Comparison of ENCODE assay signal across 22 cellular contexts in the genomic region with DNA sequence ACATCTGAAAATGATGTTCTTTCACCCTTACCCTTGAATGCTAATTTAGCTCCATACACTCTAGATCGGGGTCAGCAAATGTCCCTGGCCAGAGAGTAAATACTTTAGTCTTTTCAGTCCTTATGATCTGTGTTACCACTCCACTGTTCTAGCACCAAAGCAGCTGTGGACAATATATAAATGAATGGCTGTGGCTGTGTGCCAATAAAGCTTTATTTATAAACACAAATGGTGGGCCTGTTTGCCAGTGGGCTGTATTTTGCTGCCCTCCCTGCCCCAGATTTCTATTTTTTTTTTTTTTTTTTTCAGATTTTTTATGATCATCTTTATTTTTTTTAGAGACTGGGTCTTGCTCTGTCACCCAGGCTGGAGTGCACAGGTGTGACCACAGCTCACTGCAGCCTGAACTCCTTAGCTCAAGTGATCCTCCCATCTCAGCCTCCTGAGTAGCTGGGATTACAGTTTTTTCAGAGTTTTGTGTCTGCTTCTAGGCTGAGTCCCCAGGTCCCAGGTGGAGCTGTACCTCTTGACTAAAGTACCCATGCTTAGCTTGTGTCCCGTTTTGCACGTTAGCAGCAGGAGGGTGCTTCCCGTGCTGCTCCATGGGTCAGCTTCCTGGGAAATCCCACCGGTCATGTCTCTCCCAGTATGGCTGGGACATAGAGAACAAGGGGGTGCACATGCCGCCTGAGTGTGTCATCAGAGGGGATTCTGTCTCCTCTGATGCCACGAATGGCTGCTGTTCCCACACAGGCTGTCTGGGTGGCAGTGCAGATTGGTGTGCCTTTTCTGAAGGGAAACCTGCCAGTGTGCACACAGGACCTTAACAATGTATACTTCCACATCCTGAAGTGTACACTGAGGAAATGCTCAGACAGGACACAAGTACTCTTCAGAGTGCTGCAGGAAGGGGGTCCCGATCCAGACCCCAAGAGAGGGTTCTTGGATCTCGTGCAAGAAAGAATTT. TPM values are rescaled to one million over a fixed set of nuclear protein-coding genes. Genes with fewer than 3 reads are reported as not detected.
DNase-seq lines count a peak whose midpoint lies in the region; FAIRE-seq and TF ChIP-seq lines count a peak whose summit lies in the region.
"Had no signal": no experiment of that assay in that cellular context is flagged by ENCODE, and none has a peak within 500 bp of the region (broad histone marks: within the 10 kb centered on the region; RNA-seq: fewer than 3 reads in every experiment).

No MANE protein-coding gene starts in this region.

- H3K4me3 ChIP-seq in keratinocyte (ENCODE audit: control insufficient read depth in 2 of 3, extremely low read depth in 1 of 3, insufficient read depth in 2 of 3, low read depth in 1 of 3, low read length in 3 of 3): no peak overlapping the region
- H3K4me3 ChIP-seq in stomach: peak overlapping the region; percentile 3 to 31 (median 17)
- H3K4me3 ChIP-seq: dorsolateral prefrontal cortex, left lung had no signal

- intact Hi-C loops in stomach (cut with DNase I; ENCODE audit: low total_unique reads): no loop called here
- intact Hi-C loops in CD14-positive monocyte (cut with micrococcal nuclease): loop anchor here in 1 of 2 donors (5.0 kb wide), 1 partner anchor 362 kb away; no protein-coding TSS in a partner anchor

- H3K9me3 ChIP-seq in keratinocyte (ENCODE audit: control insufficient read depth, low read depth, low read length): no peaks in the 10 kb centered on the region
- H3K9me3 ChIP-seq in stomach: no peaks in the 10 kb centered on the region

- TF ChIP-seq POLR2A in stomach (IDR thresholded peaks at IDR 0.05): no peak

- H3K36me3 ChIP-seq in keratinocyte (ENCODE audit: control insufficient read depth in 2 of 2, extremely low read depth in 1 of 2, insufficient read depth in 2 of 2, low read length in 2 of 2): no peaks in the 10 kb centered on the region
- no peaks in the 10 kb centered on the region for H3K36me3 ChIP-seq in stomach
- H3K36me3 ChIP-seq: left lung had no signal

- no peaks in the 10 kb centered on the region for H4K20me1 ChIP-seq in keratinocyte (ENCODE audit: control insufficient read depth, extremely low read depth, insufficient read depth, low read length)

- no peak for DNase-seq in T-helper 2 cell treated with Interferon-gamma antibody and Interleukin-4, amounts not matched to agents 5 μg/mL and 100 μg/mL, for 36 hours (ENCODE audit: low spot score)
- no peak for DNase-seq in T-helper 2 cell
- DNase-seq in keratinocyte (ENCODE audit: low read depth, low spot score): no peak
- DNase-seq in stomach: no peak
- no peak for DNase-seq in CD14-positive monocyte (ENCODE audit: low spot score)
- DNase-seq in HPDE6-E6E7 (ENCODE audit: extremely low spot score): no peak
- no peak for DNase-seq in superior temporal gyrus (ENCODE audit: extremely low spot score)
- DNase-seq: activated CD4-positive, CD25-positive, alpha-beta regulatory T cell; activated CD8-positive, alpha-beta memory T cell treated with anti-CD3 and anti-CD28 coated beads, Interleukin-2, amount 10 ng/mL, durations not matched to agents 7 days and 5 days; activated effector memory CD4-positive, alpha-beta T cell treated with anti-CD3 and anti-CD28 coated beads, Interleukin-2, amount 50 U/mL, for 16 hours; CD4-positive, alpha-beta T cell; DND-41; left lung; naive thymus-derived CD8-positive, alpha-beta T cell; NCI-H187 treated with DMSO at 0.1 percent for 48 hours; NCI-H524; substantia nigra; SW 1271 had no signal

- peak overlapping the region; percentile 8 for H3K4me2 ChIP-seq in keratinocyte (ENCODE audit: control insufficient read depth, extremely low read depth, insufficient read depth, low read depth, low read length)

- H3K4me3 Mint-ChIP-seq in T-helper 2 cell treated with Interferon-gamma antibody and Interleukin-4, amounts not matched to agents 5 μg/mL and 100 μg/mL, for 36 hours: peak overlapping the region; percentile 45
- peak overlapping the region in 1 of 2 donors; percentile 27 for H3K4me3 Mint-ChIP-seq in CD14-positive monocyte
- H3K4me3 Mint-ChIP-seq: activated CD8-positive, alpha-beta memory T cell treated with anti-CD3 and anti-CD28 coated beads, Interleukin-2, amount 10 ng/mL, durations not matched to agents 7 days and 5 days; brain; CD4-positive, alpha-beta T cell had no signal

- H3K4me1 ChIP-seq in keratinocyte (ENCODE audit: control insufficient read depth, extremely low read depth, insufficient read depth, low read length): no peaks in the 10 kb centered on the region
- peaks cover 0 to 16% (median 2%) of the 10 kb centered on the region in 4 donors for H3K4me1 ChIP-seq in stomach
- H3K4me1 ChIP-seq: left lung had no signal

- H3K4me1 Mint-ChIP-seq in T-helper 2 cell treated with Interferon-gamma antibody and Interleukin-4, amounts not matched to agents 5 μg/mL and 100 μg/mL, for 36 hours (ENCODE audit: low read depth): peaks cover 2% of the 10 kb centered on the region
- peaks cover 9% of the 10 kb centered on the region for H3K4me1 Mint-ChIP-seq in CD14-positive monocyte
- H3K4me1 Mint-ChIP-seq: activated CD8-positive, alpha-beta memory T cell treated with anti-CD3 and anti-CD28 coated beads, Interleukin-2, amount 10 ng/mL, durations not matched to agents 7 days and 5 days; naive thymus-derived CD8-positive, alpha-beta T cell had no signal

- TF ChIP-seq EP300 in stomach (IDR thresholded peaks at IDR 0.05): no peak

- dilution Hi-C loops in keratinocyte (cut with MboI; ENCODE audit: extremely low pct_ligation_motif_present, low sequenced_read_pairs): no loop called here

- H3K27ac ChIP-seq in VCaP: peak overlapping the region; percentile 40
- H3K27ac ChIP-seq in keratinocyte (ENCODE audit: control insufficient read depth, insufficient read depth, low read length): no peak overlapping the region
- peak overlapping the region in 4 of 5 donors; percentile 12 to 34 (median 20) for H3K27ac ChIP-seq in stomach
- H3K27ac ChIP-seq: dorsolateral prefrontal cortex, left lung had no signal

- H3K79me2 ChIP-seq in keratinocyte (ENCODE audit: control insufficient read depth, insufficient read depth, low read length): no peaks in the 10 kb centered on the region

- no peak overlapping the region for H2AFZ ChIP-seq in keratinocyte (ENCODE audit: control insufficient read depth, low read length)

- FAIRE-seq in keratinocyte (lab: Jason Lieb, UNC): no peak
- FAIRE-seq: A204.1 had no signal

- peaks cover 12% of the 10 kb centered on the region for H3K27me3 ChIP-seq in keratinocyte (ENCODE audit: control insufficient read depth, extremely low read depth, insufficient read depth, low read length)
- H3K27me3 ChIP-seq in stomach: peaks cover 0 to 13% (median 0%) of the 10 kb centered on the region in 3 donors

- H3K9ac ChIP-seq in keratinocyte (ENCODE audit: control insufficient read depth, extremely low read depth, insufficient read depth, low read length): no peak overlapping the region

- H3K27me3 Mint-ChIP-seq in T-helper 2 cell treated with Interferon-gamma antibody and Interleukin-4, amounts not matched to agents 5 μg/mL and 100 μg/mL, for 36 hours (ENCODE audit: low read depth): peaks cover 55% of the 10 kb centered on the region
- H3K27me3 Mint-ChIP-seq in CD14-positive monocyte (ENCODE audit: low read depth in 3 of 3): peaks cover 40 to 79% (median 51%) of the 10 kb centered on the region in 3 donors

- 57 to 66% (median 62%) methylated on average over 8 to 9 of the region's 9 CpGs for WGBS in stomach, 5 donors

- no peaks in the 10 kb centered on the region for H3K9me1 ChIP-seq in keratinocyte (ENCODE audit: control insufficient read depth, extremely low read depth, insufficient read depth, low read length)

- peaks cover 5% of the 10 kb centered on the region for H3K9me3 Mint-ChIP-seq in T-helper 2 cell treated with Interferon-gamma antibody and Interleukin-4, amounts not matched to agents 5 μg/mL and 100 μg/mL, for 36 hours
- peaks cover 2 to 29% (median 11%) of the 10 kb centered on the region in 7 donors for H3K9me3 Mint-ChIP-seq in CD14-positive monocyte
- H3K9me3 Mint-ChIP-seq: CD4-positive, alpha-beta T cell had no signal

- H3K36me3 Mint-ChIP-seq in T-helper 2 cell treated with Interferon-gamma antibody and Interleukin-4, amounts not matched to agents 5 μg/mL and 100 μg/mL, for 36 hours (ENCODE audit: low read depth): no peaks in the 10 kb centered on the region
- no peaks in the 10 kb centered on the region for H3K36me3 Mint-ChIP-seq in CD14-positive monocyte
- H3K36me3 Mint-ChIP-seq: brain had no signal

- no peak overlapping the region for H3K27ac Mint-ChIP-seq in T-helper 2 cell treated with Interferon-gamma antibody and Interleukin-4, amounts not matched to agents 5 μg/mL and 100 μg/mL, for 36 hours
- H3K27ac Mint-ChIP-seq in CD14-positive monocyte: no peak overlapping the region
- H3K27ac Mint-ChIP-seq: activated CD8-positive, alpha-beta memory T cell treated with anti-CD3 and anti-CD28 coated beads, Interleukin-2, amount 10 ng/mL, durations not matched to agents 7 days and 5 days; brain; CD4-positive, alpha-beta T cell had no signal

- TF ChIP-seq CTCF in VCaP (conservative IDR thresholded peaks at IDR 0.05) (no peak), keratinocyte (optimal IDR thresholded peaks at IDR 0.05 in 1 of 3, IDR thresholded peaks at IDR 0.05 in 1 of 3, conservative IDR thresholded peaks at IDR 0.05 in 1 of 3; ENCODE audit: extremely low read depth in 1 of 3, insufficient read depth in 2 of 3, low read length in 3 of 3) (no peak), stomach (IDR thresholded peaks at IDR 0.05) (no peak), CD14-positive monocyte (IDR thresholded peaks at IDR 0.05) (no peak)

RNA-seq across cellular contexts. Expression of gene GRPEL1, which starts 16.0 kb away (rescaled TPM):
- polyA plus RNA-seq in keratinocyte (30.4 to 76.8 TPM (median 59.1 TPM) in 3 replicates), stomach (10 to 100 TPM; 20.5 to 33.6 (median 25.5) TPM), CD14-positive monocyte (10 to 100 TPM; 45.4 to 49.6 TPM)
- 502 TPM for polyA plus RNA-seq in keratinocyte (2011; ENCODE audit: low read depth)
- polyA plus RNA-seq in keratinocyte (2011; cell fraction: cytosol; rRNA removed): 55.5 and 66.3 TPM in 2 replicates
- 37.3 and 46.3 TPM in 2 replicates for polyA plus RNA-seq in keratinocyte (2011; cell fraction: nucleus; rRNA removed)
- 56.0 and 59.8 TPM in 2 replicates for polyA plus RNA-seq in keratinocyte (2012; ENCODE audit: low replicate concordance)
- 7.4 to 32.2 TPM (median 18.9 TPM) in 3 replicates for polyA minus RNA-seq in keratinocyte
- 24.6 TPM for polyA minus RNA-seq in keratinocyte (2011; cell fraction: cytosol; rRNA and poly(A)+ RNA removed)
- polyA minus RNA-seq in keratinocyte (2011; cell fraction: nucleus; rRNA and poly(A)+ RNA removed): 7.7 and 14.1 TPM in 2 replicates
- total RNA-seq in stomach: 10 to 100 TPM in 4 of 5 donors, not detected in 1; 11.4 to 53.6 (median 19.6) TPM

RNA-seq across cellular contexts. Expression of gene TADA2B, which starts 40.7 kb away (rescaled TPM):
- polyA plus RNA-seq in keratinocyte (4.6 to 7.2 TPM (median 5.3 TPM) in 3 replicates), stomach (10 to 100 TPM in 2 of 3 donors, 1 to 10 TPM in 1; 9.0 to 13.9 (median 12.5) TPM), CD14-positive monocyte (1 to 10 TPM; 2.0 to 2.6 TPM)
- polyA plus RNA-seq in keratinocyte (2011; ENCODE audit: low read depth): 10.6 TPM
- 5.5 and 7.2 TPM in 2 replicates for polyA plus RNA-seq in keratinocyte (2011; cell fraction: cytosol; rRNA removed)
- polyA plus RNA-seq in keratinocyte (2011; cell fraction: nucleus; rRNA removed): 7.2 and 7.8 TPM in 2 replicates
- 10.8 and 12.4 TPM in 2 replicates for polyA plus RNA-seq in keratinocyte (2012; ENCODE audit: low replicate concordance)
- polyA minus RNA-seq in keratinocyte: 4.4 to 7.2 TPM (median 5.2 TPM) in 3 replicates
- polyA minus RNA-seq in keratinocyte (2011; cell fraction: cytosol; rRNA and poly(A)+ RNA removed): 6.7 TPM
- 4.6 and 6.1 TPM in 2 replicates for polyA minus RNA-seq in keratinocyte (2011; cell fraction: nucleus; rRNA and poly(A)+ RNA removed)
- 10 to 100 TPM in 4 of 5 donors, 1 to 10 TPM in 1; 1.2 to 73.7 (median 19.3) TPM for total RNA-seq in stomach

Comparison
In these comparisons a context has a peak if more than half of its experiments do, and no peak if none do; other contexts are left out.
1. H3K4me3 ChIP-seq: peak in stomach (4 of 4); none in keratinocyte (0 of 3).